ENCODE assay signal across 9 cellular contexts in genomic region chr20:3222635-3223600, GRCh38. TPM values are rescaled to one million over a fixed set of nuclear protein-coding genes. Genes with fewer than 3 reads are reported as not detected.
A peak's percentile ranks its signal among the peaks of the same experiment; 100 is the strongest.
DNase-seq lines count a peak whose midpoint lies in the region; ATAC-seq, FAIRE-seq and TF ChIP-seq lines count a peak whose summit lies in the region.
"Had no signal": no experiment of that assay in that cellular context is flagged by ENCODE, and none has a peak within 500 bp of the region (broad histone marks: within the 10 kb centered on the region; RNA-seq: fewer than 3 reads in every experiment).

No MANE protein-coding gene starts in this region.

- 58 to 73% methylated on average over 25 of the region's 25 CpGs for WGBS in esophagus, 2 donors

- H3K27me3 ChIP-seq in esophagus (ENCODE audit: control insufficient read depth in 1 of 2, insufficient read depth in 2 of 2, low read length in 2 of 2): no peaks in the 10 kb centered on the region

- H3K36me3 ChIP-seq in esophagus (ENCODE audit: control insufficient read depth in 2 of 2, insufficient read depth in 2 of 2, low read length in 1 of 2): peaks cover 0 to 18% of the 10 kb centered on the region in 2 donors

- DNase-seq in COLO668 (lab: John Stamatoyannopoulos, UW; ENCODE audit: unreplicated experiment) (peak; percentile 98), NCI-H526 treated with DMSO at 0.1 percent for 48 hours (lab: John Stamatoyannopoulos, UW) (peak; percentile 88), amygdala (lab: John Stamatoyannopoulos, UW) (no peak), GM12892 (ENCODE audit: insufficient read length) (no peak)

- TF ChIP-seq POLR2A in GM12892 (IDR thresholded peaks at IDR 0.05; ENCODE audit: low read depth, low read length): no peak

- H3K4me3 ChIP-seq in esophagus (ENCODE audit: low read depth in 1 of 2, low read length in 2 of 2): no peak overlapping the region

- H3K27ac ChIP-seq in esophagus (ENCODE audit: low read depth in 2 of 2, low read length in 1 of 2): peak overlapping the region; percentile 18 to 30

- no peaks in the 10 kb centered on the region for H3K9me3 ChIP-seq in esophagus (ENCODE audit: control insufficient read depth in 2 of 2, insufficient read depth in 1 of 2, low read depth in 1 of 2, low read length in 1 of 2)

- no peak for FAIRE-seq in GM12892 (lab: Jason Lieb, UNC)
- FAIRE-seq: GM18507 had no signal

- peaks cover 4 to 23% of the 10 kb centered on the region in 2 donors for H3K4me1 ChIP-seq in esophagus (ENCODE audit: control insufficient read depth in 2 of 2, insufficient read depth in 2 of 2, low read length in 1 of 2)

- ATAC-seq in GM21737 (IDR thresholded peaks at IDR 0.05; ENCODE audit: unreplicated experiment) (peak; percentile 70), GM21529 (IDR thresholded peaks at IDR 0.05; ENCODE audit: unreplicated experiment) (no peak), HG03469 (IDR thresholded peaks at IDR 0.05; ENCODE audit: unreplicated experiment) (no peak)

RNA-seq across cellular contexts. Expression of gene ITPA, which starts 13.6 kb away (rescaled TPM):
- polyA plus RNA-seq in esophagus: 10 to 100 TPM; 55.8 to 73.5 TPM
- 55.7 TPM for polyA plus RNA-seq in GM12892 (2012; ENCODE audit: missing spikeins)

RNA-seq across cellular contexts. Expression of gene SLC4A11, which starts 16.1 kb away (rescaled TPM):
- 10 to 100 TPM; 11.5 to 19.8 TPM for polyA plus RNA-seq in esophagus
- not detected for polyA plus RNA-seq in GM12892 (2012; ENCODE audit: missing spikeins)

RNA-seq across cellular contexts. Expression of gene DDRGK1, which starts 18.4 kb away (rescaled TPM):
- 10 to 100 TPM; 24.0 to 45.8 TPM for polyA plus RNA-seq in esophagus
- 19.3 TPM for polyA plus RNA-seq in GM12892 (2012; ENCODE audit: missing spikeins)

RNA-seq across cellular contexts. Expression of gene LZTS3, which starts 49.6 kb away (rescaled TPM):
- 1 to 10 TPM; 1.8 TPM for polyA plus RNA-seq in esophagus
- polyA plus RNA-seq in GM12892 (2012; ENCODE audit: missing spikeins): 0.40 TPM

Comparison
In these comparisons a context has a peak if more than half of its experiments do, and no peak if none do; other contexts are left out.
1. DNase-seq: peak in COLO668 (single experiment) and NCI-H526 treated with DMSO at 0.1 percent for 48 hours (single experiment); none in amygdala (0 of 56) and GM12892 (single experiment).